In genomic region chr17:2177235-2177811, GRCh38 we compare ENCODE assay signal across 11 cellular contexts.
DNase-seq lines count a peak whose midpoint lies in the region; ATAC-seq and TF ChIP-seq lines count a peak whose summit lies in the region.
"Had no signal": no experiment of that assay in that cellular context is flagged by ENCODE, and none has a peak within 500 bp of the region (broad histone marks: within the 10 kb centered on the region; RNA-seq: fewer than 3 reads in every experiment).

No MANE protein-coding gene starts in this region.

- TF ChIP-seq POLR2A in stomach (IDR thresholded peaks at IDR 0.05): no peak

- peaks cover 89 to 100% (median 96%) of the 10 kb centered on the region in 4 donors for H3K4me1 ChIP-seq in stomach

- peak overlapping the region; percentile 5 to 91 (median 87) for H3K27ac ChIP-seq in stomach

- peak; percentile 60 for ATAC-seq in left colon
- ATAC-seq: Panc1 had no signal

- in situ Hi-C loops in astrocyte of the spinal cord (cut with HindIII; ENCODE audit: low sequenced_read_pairs) (loop anchor here (10.0 kb wide), 1 partner anchor 113 kb away; no protein-coding TSS in a partner anchor), G401 (cut with HindIII; ENCODE audit: low sequenced_read_pairs) (no loop called here)

- intact Hi-C loops in left colon (cut with DNase I, micrococcal nuclease) (no loop called here), stomach (cut with DNase I; ENCODE audit: low total_unique reads) (no loop called here)

- no peaks in the 10 kb centered on the region for H3K9me3 ChIP-seq in stomach

- H3K27me3 ChIP-seq in stomach: no peaks in the 10 kb centered on the region

- peaks cover 0 to 20% (median 8%) of the 10 kb centered on the region in 4 donors for H3K36me3 ChIP-seq in stomach

- peak; percentile 54 for DNase-seq in NCI-H146 treated with DMSO at 0.1 percent for 48 hours (lab: John Stamatoyannopoulos, UW; ENCODE audit: unreplicated experiment)
- peak; percentile 73 for DNase-seq in astrocyte of the spinal cord (ENCODE audit: low read depth, low spot score)
- no peak for DNase-seq in left colon
- DNase-seq in stomach: no peak
- DNase-seq in G401 (ENCODE audit: low spot score): no peak
- DNase-seq in NCI-H526 treated with DMSO at 0.1 percent for 48 hours (lab: John Stamatoyannopoulos, UW): no peak
- no peak for DNase-seq in amniotic stem cell (lab: John Stamatoyannopoulos, UW)
- DNase-seq: activated CD4-positive, alpha-beta T cell treated with anti-CD3 and anti-CD28 coated beads for 1 hour; KG1; nucleus accumbens had no signal

- H3K4me3 ChIP-seq in astrocyte of the spinal cord (ENCODE audit: low read depth, low read length) (no peak overlapping the region), stomach (no peak overlapping the region)

- no peak for TF ChIP-seq CTCF in astrocyte of the spinal cord (IDR thresholded peaks at IDR 0.05; ENCODE audit: low read depth, low read length)
- TF ChIP-seq CTCF in stomach (IDR thresholded peaks at IDR 0.05): no peak

- 37 to 47% (median 42%) methylated on average over 4 of the region's 4 CpGs for WGBS in stomach, 5 donors

- TF ChIP-seq EP300 in stomach (IDR thresholded peaks at IDR 0.05): no peak

Comparison
In these comparisons a context has a peak if more than half of its experiments do, and no peak if none do; other contexts are left out.
1. DNase-seq: peak in NCI-H146 treated with DMSO at 0.1 percent for 48 hours (single experiment) and astrocyte of the spinal cord (single experiment); none in left colon (0 of 2), stomach (single experiment), G401 (single experiment), NCI-H526 treated with DMSO at 0.1 percent for 48 hours (single experiment) and amniotic stem cell (single experiment).